8 cellular contexts compared by ENCODE assay signal in the genomic region with DNA sequence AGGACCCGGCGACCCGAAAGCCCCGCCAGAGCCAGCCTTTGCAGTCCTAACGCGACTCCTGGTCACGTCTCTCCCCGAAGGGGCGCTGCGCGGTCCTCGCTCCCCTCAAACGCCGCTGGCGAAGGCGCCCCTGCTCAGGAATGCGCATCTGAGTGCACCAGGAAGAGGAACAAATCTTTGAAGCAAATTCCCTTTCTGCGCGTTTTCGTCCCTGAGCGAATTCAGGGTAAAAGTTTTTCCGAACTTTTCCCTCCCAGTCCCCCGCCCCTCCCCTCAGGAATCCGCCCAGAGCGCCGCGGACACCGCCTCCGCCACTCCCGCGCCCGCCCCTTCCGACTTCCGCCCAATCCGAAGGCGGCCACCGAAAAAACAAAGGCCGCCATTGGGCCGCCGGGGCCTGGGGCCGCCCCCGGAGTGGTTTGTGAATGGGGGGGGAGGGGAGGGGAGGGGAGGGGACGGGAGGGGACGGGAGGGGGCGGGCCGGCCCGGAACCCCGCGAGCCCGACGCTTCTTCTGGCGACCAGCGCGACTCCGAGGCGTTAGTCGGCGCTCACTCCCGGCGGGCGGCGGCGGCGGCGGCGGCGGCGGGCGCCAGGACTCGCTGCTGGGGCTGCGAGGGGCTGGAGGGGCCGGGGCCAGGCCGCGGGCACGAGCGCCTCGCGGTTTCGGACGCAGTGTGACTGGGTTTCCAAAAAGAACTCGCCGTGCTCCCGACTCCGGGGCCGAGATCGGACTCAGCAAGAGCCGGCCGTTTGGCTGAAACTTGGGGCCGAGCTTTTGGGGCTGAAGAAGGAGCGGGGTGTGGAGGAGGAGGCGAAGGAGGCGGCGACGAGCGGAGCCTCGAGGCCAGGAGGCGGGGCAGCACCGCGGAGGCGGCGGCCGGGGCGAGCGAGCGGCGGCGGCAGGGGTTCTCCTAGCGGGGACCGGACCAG. TPM values are rescaled to one million over a fixed set of nuclear protein-coding genes. Genes with fewer than 3 reads are reported as not detected.
DNase-seq lines count a peak whose midpoint lies in the region; ATAC-seq and TF ChIP-seq lines count a peak whose summit lies in the region.

A gene (plus strand): TSS at position 539 of the 932 bp plus-strand sequence. CDS start 793 bp downstream, outside the sequence.

- WGBS in adrenal gland, 4 donors = 0 to 1% (median 1%) methylated on average over 36 to 109 of the region's 109 CpGs
- 0 to 1% (median 1%) methylated on average over 37 to 109 of the region's 109 CpGs for WGBS in heart left ventricle, 4 donors

- TF ChIP-seq CTCF in adrenal gland (IDR thresholded peaks at IDR 0.05) (peak in 1 of 6 experiments; percentile 11), heart left ventricle (IDR thresholded peaks at IDR 0.05) (peak in 3 of 12 donors; percentile 18 to 35 (median 19)), type B pancreatic cell (conservative IDR thresholded peaks at IDR 0.05) (peak; percentile 40)

- H3K9me3 ChIP-seq in adrenal gland (replicated peaks in 1 of 3) (no peaks in the 10 kb centered on the region), heart left ventricle (no peaks in the 10 kb centered on the region)

- peak within 1 kb of the TSS; percentile 95 for H3K27ac Mint-ChIP-seq in type B pancreatic cell

- peaks cover 5% of the 10 kb centered on the region for H3K27me3 ChIP-seq in adrenal gland
- peaks cover 0 to 52% (median 5%) of the 10 kb centered on the region in 9 donors for H3K27me3 ChIP-seq in heart left ventricle

- ATAC-seq in heart left ventricle = peak; percentile 90 to 94 (median 91)

- H3K4me1 Mint-ChIP-seq in type B pancreatic cell (ENCODE audit: unreplicated experiment) = peaks cover 15% of the 10 kb centered on the region

- intact Hi-C loops in adrenal gland (cut with DNase I) (no loop called here), heart left ventricle (cut with DNase I) (loop anchor here in 7 of 10 donors (2.0 to 10.0 kb wide), 10 partner anchors 131 to 251 kb away; a partner anchor contains a TSS), posterior cingulate gyrus (cut with DNase I) (loop anchor here (5.0 kb wide), 1 partner anchor 171 kb away; no protein-coding TSS in a partner anchor)

- peak within 1 kb of the TSS; percentile 95 for H3K4me3 Mint-ChIP-seq in type B pancreatic cell

- TF ChIP-seq POLR2A in adrenal gland (IDR thresholded peaks at IDR 0.05) = peak; percentile 62 to 77
- TF ChIP-seq POLR2A in heart left ventricle (IDR thresholded peaks at IDR 0.05) = peak; percentile 53 to 83

- peaks cover 6% of the 10 kb centered on the region for H3K36me3 Mint-ChIP-seq in type B pancreatic cell

- H3K36me3 ChIP-seq in adrenal gland (replicated peaks in 1 of 2) (no peaks in the 10 kb centered on the region), heart left ventricle (no peaks in the 10 kb centered on the region)

- H3K27me3 Mint-ChIP-seq in type B pancreatic cell = peaks cover 11% of the 10 kb centered on the region

- peak; percentile 50 for DNase-seq in GF-D8 (lab: John Stamatoyannopoulos, UW)
- peak; percentile 78 for DNase-seq in H4 (ENCODE audit: low spot score)
- peak; percentile 90 for DNase-seq in LoVo (ENCODE audit: low spot score)
- peak; percentile 83 for DNase-seq in SW480 (ENCODE audit: low spot score)
- peak; percentile 90 to 95 (median 92) for DNase-seq in adrenal gland
- DNase-seq in heart left ventricle = peak; percentile 94 to 96 (median 94)
- DNase-seq in posterior cingulate gyrus = peak; percentile 70 to 95 (median 80)
- DNase-seq in type B pancreatic cell (ENCODE audit: extremely low spot score, unreplicated experiment) = peak; percentile 94

- H3K27ac ChIP-seq in adrenal gland (peak within 1 kb of the TSS; percentile 39 to 94 (median 85)), heart left ventricle (peak within 1 kb of the TSS; percentile 89 to 99 (median 95))

- no peaks in the 10 kb centered on the region for H3K9me3 Mint-ChIP-seq in type B pancreatic cell

- H3K4me1 ChIP-seq in adrenal gland (replicated peaks in 1 of 2) (peaks cover 8 to 17% of the 10 kb centered on the region in 2 donors), heart left ventricle (peaks cover 0 to 37% (median 17%) of the 10 kb centered on the region in 12 donors)

- H3K4me3 ChIP-seq in adrenal gland = peak within 1 kb of the TSS; percentile 34 to 76 (median 64)
- peak within 1 kb of the TSS; percentile 52 to 90 (median 79) for H3K4me3 ChIP-seq in heart left ventricle

RNA-seq across cellular contexts. Expression of the gene that starts here (rescaled TPM):
- total RNA-seq in H4 (2014; rRNA removed; shearing (Covaris generic)) = 19.0 and 25.2 TPM in 2 replicates
- total RNA-seq in adrenal gland (1 to 10 TPM; 1.2 to 7.1 (median 4.1) TPM), heart left ventricle (10 to 100 TPM; 11.3 to 42.0 (median 25.5) TPM), type B pancreatic cell (ENCODE audit: low replicate concordance) (50.0 and 68.6 TPM in 2 replicates)
- polyA plus RNA-seq in adrenal gland (1 to 10 TPM; 1.3 to 1.5 (median 1.4) TPM), heart left ventricle (1 to 10 TPM; 1.7 to 8.8 TPM)

Comparison
In these comparisons a context has a peak if more than half of its experiments do, and no peak if none do; other contexts are left out.
1. Peak in every context shown above with its lines: DNase-seq, ATAC-seq, H3K4me3 ChIP-seq and H3K27ac ChIP-seq.
2. intact Hi-C loops: an anchor here in heart left ventricle (2.0 to 10.0 kb wide) and posterior cingulate gyrus (5.0 kb wide); none called in adrenal gland.